Comparison of ENCODE assay signal across 23 cellular contexts in the genomic region with DNA sequence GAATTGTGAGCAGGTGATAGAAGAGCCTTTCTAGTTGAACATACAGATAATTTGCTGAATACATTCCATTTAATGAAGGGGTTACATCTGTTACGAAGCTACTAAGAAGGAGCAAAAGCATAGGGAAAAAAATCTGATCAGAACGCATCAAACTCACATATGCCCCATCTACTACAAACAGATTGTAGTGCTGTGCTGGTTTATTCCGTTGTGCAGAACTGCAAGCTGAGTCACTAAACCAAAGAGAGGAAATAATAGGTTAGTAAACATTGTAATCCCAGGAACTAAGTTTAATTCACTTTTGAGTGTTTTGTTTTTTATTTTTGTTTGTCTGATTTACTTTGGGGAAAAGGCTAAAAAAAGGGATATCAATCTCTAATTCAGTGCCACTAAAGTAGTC.
DNase-seq lines count a peak whose midpoint lies in the region; ATAC-seq and FAIRE-seq lines count a peak whose summit lies in the region.
"Had no signal": no experiment of that assay in that cellular context is flagged by ENCODE, and none has a peak within 500 bp of the region (broad histone marks: within the 10 kb centered on the region; RNA-seq: fewer than 3 reads in every experiment).

No MANE protein-coding gene starts in this region.

- ATAC-seq in HG03175 (IDR thresholded peaks at IDR 0.05; ENCODE audit: unreplicated experiment) = no peak
- ATAC-seq: A549, GM12878, HepG2 had no signal

- DNase-seq in Ammon's horn (ENCODE audit: low spot score) (peak; percentile 47), DMS53 (lab: John Stamatoyannopoulos, UW) (peak; percentile 82), SW480 (ENCODE audit: low spot score) (peak; percentile 9), middle frontal gyrus (ENCODE audit: extremely low spot score, low spot score) (no peak), frontal cortex (ENCODE audit: low spot score in 2 of 2) (no peak)
- DNase-seq: BE2C, DND-41, H7, HFFc6, KBM-7, MM.1S, NCI-H1048, NCI-H1436, NCI-H187 treated with DMSO at 0.1 percent for 48 hours, NCI-H510A, Peyer's patch, SJCRH30 had no signal

- FAIRE-seq in islet of Langerhans (lab: Jason Lieb, UNC) (peak; percentile 91), frontal cortex (lab: Jason Lieb, UNC) (no peak)
- FAIRE-seq: A549, D721Med, GM12878, HepG2 had no signal

Comparison
In these comparisons a context has a peak if more than half of its experiments do, and no peak if none do; other contexts are left out.
1. DNase-seq: peak in Ammon's horn (single experiment), DMS53 (single experiment) and SW480 (single experiment); none in middle frontal gyrus (single experiment) and frontal cortex (0 of 2).